Comparison of ENCODE assay signal across 35 cellular contexts in genomic region chr6:110207652-110208051, GRCh38.
"Had no signal": no experiment of that assay in that cellular context is flagged by ENCODE, and none has a peak within 500 bp of the region (broad histone marks: within the 10 kb centered on the region; RNA-seq: fewer than 3 reads in every experiment).

No MANE protein-coding gene starts in this region.

- ATAC-seq: activated CD8-positive, alpha-beta memory T cell treated with anti-CD3 and anti-CD28 coated beads, Interleukin-2, amount 10 ng/mL, durations not matched to agents 7 days and 5 days; activated naive CD8-positive, alpha-beta T cell treated with anti-CD3 and anti-CD28 coated beads, Interleukin-2, amount 50 U/mL, for 24 hours; PC-3 had no signal

- H3K27me3 ChIP-seq: Peyer's patch, SJSA1 had no signal

- H3K4me3 ChIP-seq: Peyer's patch, SJSA1 had no signal

- H3K4me1 ChIP-seq: Peyer's patch, SJSA1 had no signal

- FAIRE-seq: bronchial epithelial cell, colon had no signal

- H3K27ac ChIP-seq: Peyer's patch, SJSA1, WERI-Rb-1 had no signal

- DNase-seq: activated CD4-positive, alpha-beta memory T cell treated with anti-CD3 and anti-CD28 coated beads, Interleukin-2, amount 10 ng/mL, durations not matched to agents 7 days and 5 days; activated CD4-positive, alpha-beta T cell treated with anti-CD3 and anti-CD28 coated beads for 1 hour; activated CD4-positive, alpha-beta T cell treated with anti-CD3 and anti-CD28 coated beads for 48 hours; activated CD4-positive, CD25-positive, alpha-beta regulatory T cell; activated CD8-positive, alpha-beta memory T cell treated with anti-CD3 and anti-CD28 coated beads for 24 hours; activated CD8-positive, alpha-beta memory T cell treated with anti-CD3 and anti-CD28 coated beads, Interleukin-2, amount 10 ng/mL, durations not matched to agents 7 days and 5 days; activated CD8-positive, alpha-beta memory T cell treated with anti-CD3 and anti-CD28 coated beads, Interleukin-2, amount 50 U/mL, for 48 hours; activated effector memory CD4-positive, alpha-beta T cell treated with Interleukin-2 at 50 U/mL for 16 hours; activated naive CD4-positive, alpha-beta T cell treated with anti-CD3 and anti-CD28 coated beads, Interleukin-2, amount 10 ng/mL, durations not matched to agents 7 days and 5 days; activated naive CD8-positive, alpha-beta T cell treated with anti-CD3 and anti-CD28 coated beads, Interleukin-2, amount 50 U/mL, for 24 hours; activated T-cell treated with anti-CD3 and anti-CD28 coated beads, Interleukin-2, amount 50 U/mL, for 48 hours; anterior cingulate cortex; caudate nucleus; cerebellar nuclear complex; MM.1S; MV-4-11; NCI-H1092; NCI-H187 treated with DMSO at 0.1 percent for 48 hours; NCI-H2081; NCI-H2171 treated with DMSO at 0.1 percent for 48 hours; NCI-H2227 treated with DMSO at 0.1 percent for 48 hours; NCI-H446; NCI-H524; NCI-H69; NCI-H82; NK-92 treated with Interleukin-12 subunit alpha and Interleukin-12 subunit beta, amount 100 ng/mL, for 24 hours; PC-3; Peyer's patch; RPMI8226; SHP77 treated with DMSO at 0.1 percent for 48 hours; T1000; WERI-Rb-1 had no signal

- H3K9me3 ChIP-seq: Peyer's patch, SJSA1 had no signal
